ENCODE assay signal across 1 cellular context in the genomic region with DNA sequence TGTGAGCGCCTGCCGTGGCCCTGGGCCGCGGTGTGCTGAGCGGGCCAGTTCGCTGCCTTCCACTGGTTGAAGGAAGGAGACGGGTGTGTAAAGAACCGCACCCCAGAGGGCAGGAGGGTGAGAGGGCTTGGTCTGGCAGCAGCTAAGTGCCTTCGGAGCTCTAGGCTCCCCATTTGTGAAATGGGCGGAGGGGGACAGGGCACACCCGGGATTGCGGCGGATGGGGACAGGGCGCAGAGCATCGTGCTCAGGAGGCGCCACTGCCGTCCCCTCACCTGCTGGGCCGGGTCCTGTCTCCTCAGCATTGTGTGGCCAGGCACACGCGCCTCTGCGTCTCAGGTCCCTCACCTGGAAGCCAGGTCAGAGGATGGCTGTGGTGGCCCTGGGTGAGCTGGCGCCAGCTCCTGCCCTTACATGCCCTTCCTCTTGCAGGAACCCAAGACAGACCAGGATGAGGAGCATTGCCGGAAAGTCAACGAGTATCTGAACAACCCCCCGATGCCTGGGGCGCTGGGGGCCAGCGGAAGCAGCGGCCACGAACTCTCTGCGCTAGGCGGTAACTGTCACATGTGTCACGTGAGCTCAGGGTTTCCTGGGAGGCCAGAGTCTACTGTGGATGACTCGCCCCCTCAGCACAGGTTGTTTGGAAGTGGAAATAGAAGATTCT.
TF ChIP-seq lines count a peak whose summit lies in the region.

No MANE protein-coding gene starts in this region.

TF ChIP-seq in A549, 52 proteins besides CTCF, POLR2A, EP300 and RAD21 (continued from another document):
- TF ChIP-seq, protein P1, sequence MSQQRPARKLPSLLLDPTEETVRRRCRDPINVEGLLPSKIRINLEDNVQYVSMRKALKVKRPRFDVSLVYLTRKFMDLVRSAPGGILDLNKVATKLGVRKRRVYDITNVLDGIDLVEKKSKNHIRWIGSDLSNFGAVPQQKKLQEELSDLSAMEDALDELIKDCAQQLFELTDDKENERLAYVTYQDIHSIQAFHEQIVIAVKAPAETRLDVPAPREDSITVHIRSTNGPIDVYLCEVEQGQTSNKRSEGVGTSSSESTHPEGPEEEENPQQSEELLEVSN (IDR thresholded peaks at IDR 0.05; ENCODE audit: borderline replicate concordance, low read depth): no peak
- TF ChIP-seq, protein P2, sequence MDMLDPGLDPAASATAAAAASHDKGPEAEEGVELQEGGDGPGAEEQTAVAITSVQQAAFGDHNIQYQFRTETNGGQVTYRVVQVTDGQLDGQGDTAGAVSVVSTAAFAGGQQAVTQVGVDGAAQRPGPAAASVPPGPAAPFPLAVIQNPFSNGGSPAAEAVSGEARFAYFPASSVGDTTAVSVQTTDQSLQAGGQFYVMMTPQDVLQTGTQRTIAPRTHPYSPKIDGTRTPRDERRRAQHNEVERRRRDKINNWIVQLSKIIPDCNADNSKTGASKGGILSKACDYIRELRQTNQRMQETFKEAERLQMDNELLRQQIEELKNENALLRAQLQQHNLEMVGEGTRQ (IDR thresholded peaks at IDR 0.05): peak; percentile 46; the same call in 1 of the 2 replicates
- TF ChIP-seq FOSL2 (IDR thresholded peaks at IDR 0.05) (no peak), FOSL2 (CRISPR knock-in tag; IDR thresholded peaks at IDR 0.05) (peak; percentile 14; the same call in 1 of the 2 replicates), CBX8 (IDR thresholded peaks at IDR 0.05) (no peak), NR3C1 (IDR thresholded peaks at IDR 0.05) (no peak), CEBPB (IDR thresholded peaks at IDR 0.05) (no peak), CHD2 (IDR thresholded peaks at IDR 0.05; ENCODE audit: low read length, partially characterized antibody) (no peak), GATA3 (IDR thresholded peaks at IDR 0.05; ENCODE audit: borderline replicate concordance) (peak; percentile 6; the same call in 1 of the 2 replicates), POLR2AphosphoS2 (conservative IDR thresholded peaks at IDR 0.05; ENCODE audit: low read length) (no peak), ZFP36 (IDR thresholded peaks at IDR 0.05; ENCODE audit: borderline replicate concordance, partially characterized antibody) (no peak), SREBF2 (IDR thresholded peaks at IDR 0.05) (no peak), ZNF302 (CRISPR knock-in tag; IDR thresholded peaks at IDR 0.05) (no peak), EHF (CRISPR knock-in tag; IDR thresholded peaks at IDR 0.05) (no peak), NFE2L2 (conservative IDR thresholded peaks at IDR 0.05; ENCODE audit: low read length) (no peak), MAFK (IDR thresholded peaks at IDR 0.05; ENCODE audit: partially characterized antibody) (no peak), BHLHE40 (IDR thresholded peaks at IDR 0.05; ENCODE audit: low read depth, low read length) (no peak)
- TF ChIP-seq, protein P3, sequence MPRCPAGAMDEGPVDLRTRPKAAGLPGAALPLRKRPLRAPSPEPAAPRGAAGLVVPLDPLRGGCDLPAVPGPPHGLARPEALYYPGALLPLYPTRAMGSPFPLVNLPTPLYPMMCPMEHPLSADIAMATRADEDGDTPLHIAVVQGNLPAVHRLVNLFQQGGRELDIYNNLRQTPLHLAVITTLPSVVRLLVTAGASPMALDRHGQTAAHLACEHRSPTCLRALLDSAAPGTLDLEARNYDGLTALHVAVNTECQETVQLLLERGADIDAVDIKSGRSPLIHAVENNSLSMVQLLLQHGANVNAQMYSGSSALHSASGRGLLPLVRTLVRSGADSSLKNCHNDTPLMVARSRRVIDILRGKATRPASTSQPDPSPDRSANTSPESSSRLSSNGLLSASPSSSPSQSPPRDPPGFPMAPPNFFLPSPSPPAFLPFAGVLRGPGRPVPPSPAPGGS (IDR thresholded peaks at IDR 0.05): no peak
- TF ChIP-seq, protein P4, sequence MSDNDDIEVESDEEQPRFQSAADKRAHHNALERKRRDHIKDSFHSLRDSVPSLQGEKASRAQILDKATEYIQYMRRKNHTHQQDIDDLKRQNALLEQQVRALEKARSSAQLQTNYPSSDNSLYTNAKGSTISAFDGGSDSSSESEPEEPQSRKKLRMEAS (IDR thresholded peaks at IDR 0.05): no peak
- TF ChIP-seq, protein P5, sequence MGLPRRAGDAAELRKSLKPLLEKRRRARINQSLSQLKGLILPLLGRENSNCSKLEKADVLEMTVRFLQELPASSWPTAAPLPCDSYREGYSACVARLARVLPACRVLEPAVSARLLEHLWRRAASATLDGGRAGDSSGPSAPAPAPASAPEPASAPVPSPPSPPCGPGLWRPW (IDR thresholded peaks at IDR 0.05): no peak
- TF ChIP-seq, protein P6, sequence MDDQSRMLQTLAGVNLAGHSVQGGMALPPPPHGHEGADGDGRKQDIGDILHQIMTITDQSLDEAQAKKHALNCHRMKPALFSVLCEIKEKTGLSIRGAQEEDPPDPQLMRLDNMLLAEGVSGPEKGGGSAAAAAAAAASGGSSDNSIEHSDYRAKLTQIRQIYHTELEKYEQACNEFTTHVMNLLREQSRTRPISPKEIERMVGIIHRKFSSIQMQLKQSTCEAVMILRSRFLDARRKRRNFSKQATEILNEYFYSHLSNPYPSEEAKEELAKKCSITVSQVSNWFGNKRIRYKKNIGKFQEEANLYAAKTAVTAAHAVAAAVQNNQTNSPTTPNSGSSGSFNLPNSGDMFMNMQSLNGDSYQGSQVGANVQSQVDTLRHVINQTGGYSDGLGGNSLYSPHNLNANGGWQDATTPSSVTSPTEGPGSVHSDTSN (IDR thresholded peaks at IDR 0.05): peak; percentile 42; the same call in 1 of the 2 replicates
